1 cellular context compared by ENCODE assay signal in genomic region chr20:64079273-64080012, GRCh38.
TF ChIP-seq lines count a peak whose summit lies in the region.

TSS of gene RGS19 (minus strand) at chr20:64079518. CDS start at chr20:64076886, 2,632 bp downstream.

TF ChIP-seq in IMR-90, 13 proteins besides CTCF, POLR2A, EP300 and RAD21 (continued from another document):
- TF ChIP-seq, protein P1, sequence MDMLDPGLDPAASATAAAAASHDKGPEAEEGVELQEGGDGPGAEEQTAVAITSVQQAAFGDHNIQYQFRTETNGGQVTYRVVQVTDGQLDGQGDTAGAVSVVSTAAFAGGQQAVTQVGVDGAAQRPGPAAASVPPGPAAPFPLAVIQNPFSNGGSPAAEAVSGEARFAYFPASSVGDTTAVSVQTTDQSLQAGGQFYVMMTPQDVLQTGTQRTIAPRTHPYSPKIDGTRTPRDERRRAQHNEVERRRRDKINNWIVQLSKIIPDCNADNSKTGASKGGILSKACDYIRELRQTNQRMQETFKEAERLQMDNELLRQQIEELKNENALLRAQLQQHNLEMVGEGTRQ (IDR thresholded peaks at IDR 0.05; ENCODE audit: low read depth, low read length), result no peak
- no peak for TF ChIP-seq CHD1 (IDR thresholded peaks at IDR 0.05; ENCODE audit: low read depth, low read length)
- no peak for TF ChIP-seq MAFK (IDR thresholded peaks at IDR 0.05; ENCODE audit: low read depth, low read length)
- no peak for TF ChIP-seq NFE2L2 (IDR thresholded peaks at IDR 0.05; ENCODE audit: low read depth, low read length)
- no peak for TF ChIP-seq RFX5 (IDR thresholded peaks at IDR 0.05; ENCODE audit: low read depth, low read length)
- no peak for TF ChIP-seq FOS (IDR thresholded peaks at IDR 0.05; ENCODE audit: low read depth, low read length)
- peak; percentile 43; the same call in 1 of the 2 replicates for TF ChIP-seq BHLHE40 (IDR thresholded peaks at IDR 0.05; ENCODE audit: low read depth, low read length)
- TF ChIP-seq CEBPB (IDR thresholded peaks at IDR 0.05; ENCODE audit: low read depth, low read length), result no peak
